9 cellular contexts compared by ENCODE assay signal in the genomic region with DNA sequence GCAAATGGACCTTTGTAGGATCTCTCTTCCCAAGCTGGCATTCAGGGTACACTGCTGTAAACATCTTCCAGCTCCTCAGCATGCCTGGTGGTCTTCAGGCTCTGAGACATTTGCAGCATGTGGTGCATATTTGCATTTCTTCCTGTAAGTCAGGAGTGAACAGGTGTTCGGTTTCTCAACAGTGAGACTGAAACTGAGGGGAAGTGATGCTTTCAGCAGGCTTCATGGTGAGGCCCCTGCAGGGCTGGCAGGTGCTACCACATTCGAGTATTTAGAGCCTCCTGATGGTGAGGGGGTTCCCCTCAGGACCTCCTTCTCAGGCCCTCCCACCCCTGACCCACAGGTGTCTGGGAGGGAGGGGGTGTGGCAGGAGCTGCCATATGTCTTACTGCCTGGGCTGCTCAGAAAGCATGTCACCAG.
DNase-seq lines count a peak whose midpoint lies in the region; ATAC-seq and TF ChIP-seq lines count a peak whose summit lies in the region.
"Had no signal": no experiment of that assay in that cellular context is flagged by ENCODE, and none has a peak within 500 bp of the region (broad histone marks: within the 10 kb centered on the region; RNA-seq: fewer than 3 reads in every experiment).

No MANE protein-coding gene starts in this region.

- peak overlapping the region; percentile 97 for H3K27ac Mint-ChIP-seq in memory B cell
- H3K27ac Mint-ChIP-seq in activated naive CD4-positive, alpha-beta T cell treated with anti-CD3 and anti-CD28 coated beads, Interleukin-2, amount 10 ng/mL, durations not matched to agents 7 days and 5 days = no peak overlapping the region
- H3K27ac Mint-ChIP-seq: activated T-cell treated with anti-CD3 and anti-CD28 coated beads, Interleukin-2, amount 50 U/mL, for 72 hours had no signal

- H3K36me3 ChIP-seq in KOPT-K1 (ENCODE audit: insufficient read depth, low read length) = peaks cover 90% of the 10 kb centered on the region

- no peaks in the 10 kb centered on the region for H3K9me3 Mint-ChIP-seq in memory B cell
- no peaks in the 10 kb centered on the region for H3K9me3 Mint-ChIP-seq in activated naive CD4-positive, alpha-beta T cell treated with anti-CD3 and anti-CD28 coated beads, Interleukin-2, amount 10 ng/mL, durations not matched to agents 7 days and 5 days
- H3K9me3 Mint-ChIP-seq: activated T-cell treated with anti-CD3 and anti-CD28 coated beads, Interleukin-2, amount 50 U/mL, for 72 hours had no signal

- peak overlapping the region; percentile 67 for H3K4me3 Mint-ChIP-seq in memory B cell
- no peak overlapping the region for H3K4me3 Mint-ChIP-seq in activated naive CD4-positive, alpha-beta T cell treated with anti-CD3 and anti-CD28 coated beads, Interleukin-2, amount 10 ng/mL, durations not matched to agents 7 days and 5 days
- H3K4me3 Mint-ChIP-seq: activated T-cell treated with anti-CD3 and anti-CD28 coated beads, Interleukin-2, amount 50 U/mL, for 72 hours had no signal

- H3K36me3 Mint-ChIP-seq in memory B cell = peaks cover 6% of the 10 kb centered on the region
- H3K36me3 Mint-ChIP-seq in activated naive CD4-positive, alpha-beta T cell treated with anti-CD3 and anti-CD28 coated beads, Interleukin-2, amount 10 ng/mL, durations not matched to agents 7 days and 5 days = peaks cover 24% of the 10 kb centered on the region

- DNase-seq in memory B cell (ENCODE audit: low spot score in 2 of 2) (peak; percentile 67 to 87), HEK293T (ENCODE audit: extremely low spot score) (no peak), pons (ENCODE audit: low spot score) (no peak), ecto neural progenitor cell (ENCODE audit: low spot score) (no peak)
- no peak for DNase-seq in activated naive CD4-positive, alpha-beta T cell treated with anti-CD3 and anti-CD28 coated beads, Interleukin-2, amount 10 ng/mL, durations not matched to agents 7 days and 5 days
- DNase-seq: activated T-cell treated with anti-CD3 and anti-CD28 coated beads, Interleukin-2, amount 50 U/mL, for 72 hours had no signal

- no peaks in the 10 kb centered on the region for H3K27me3 Mint-ChIP-seq in memory B cell
- no peaks in the 10 kb centered on the region for H3K27me3 Mint-ChIP-seq in activated naive CD4-positive, alpha-beta T cell treated with anti-CD3 and anti-CD28 coated beads, Interleukin-2, amount 10 ng/mL, durations not matched to agents 7 days and 5 days

- peak overlapping the region; percentile 23 for H3K27ac ChIP-seq in KOPT-K1 (ENCODE audit: low read depth, low read length, poor library complexity, severe bottlenecking)

- H3K9me3 ChIP-seq in KOPT-K1 (ENCODE audit: insufficient read depth, low read length, poor library complexity, severe bottlenecking) = no peaks in the 10 kb centered on the region

- ATAC-seq in GM18858 (IDR thresholded peaks at IDR 0.05; ENCODE audit: unreplicated experiment) = peak; percentile 87
- ATAC-seq in GM21737 (IDR thresholded peaks at IDR 0.05; ENCODE audit: unreplicated experiment) = peak; percentile 95
- ATAC-seq in memory B cell (ENCODE audit: low read depth) = peak; percentile 89

- H3K4me1 Mint-ChIP-seq in memory B cell = peaks cover 32% of the 10 kb centered on the region
- H3K4me1 Mint-ChIP-seq in activated naive CD4-positive, alpha-beta T cell treated with anti-CD3 and anti-CD28 coated beads, Interleukin-2, amount 10 ng/mL, durations not matched to agents 7 days and 5 days = peaks cover 5% of the 10 kb centered on the region

- CTCF ChIA-PET in HEK293T (lab: Yijun Ruan, JAX) = no interaction called here
- CTCF ChIA-PET in activated naive CD4-positive, alpha-beta T cell treated with anti-CD3 and anti-CD28 coated beads, Interleukin-2, amount 10 ng/mL, durations not matched to agents 7 days and 5 days (lab: Charles Lee) = interaction anchor here (1.0 to 1.6 kb wide), 2 partner anchors 10 to 144 kb away, joined by 4 to 6 read pairs; no protein-coding TSS in a partner anchor

- POLR2A ChIA-PET in HEK293T (lab: Yijun Ruan, JAX) = no interaction called here

TF ChIP-seq in HEK293T, 16 proteins besides CTCF, POLR2A, EP300 and RAD21:
- TF ChIP-seq SP1 (IDR thresholded peaks at IDR 0.05) (no peak), LEF1 (IDR thresholded peaks at IDR 0.05; ENCODE audit: borderline replicate concordance) (no peak), FOXM1 (IDR thresholded peaks at IDR 0.05; ENCODE audit: borderline replicate concordance) (no peak), FOXK2 (IDR thresholded peaks at IDR 0.05) (no peak), TARDBP (IDR thresholded peaks at IDR 0.05) (no peak), BHLHE40 (IDR thresholded peaks at IDR 0.05; ENCODE audit: borderline replicate concordance) (no peak), SUZ12 (IDR thresholded peaks at IDR 0.05) (no peak), ELF4 (IDR thresholded peaks at IDR 0.05) (no peak), ARNT (IDR thresholded peaks at IDR 0.05) (no peak), CTBP1 (IDR thresholded peaks at IDR 0.05; ENCODE audit: borderline replicate concordance) (no peak), HDGF (IDR thresholded peaks at IDR 0.05; ENCODE audit: borderline replicate concordance) (no peak), L3MBTL2 (conservative IDR thresholded peaks at IDR 0.05) (no peak), ZNF384 (IDR thresholded peaks at IDR 0.05) (no peak), NFRKB (IDR thresholded peaks at IDR 0.05) (no peak)
- TF ChIP-seq, protein P1, sequence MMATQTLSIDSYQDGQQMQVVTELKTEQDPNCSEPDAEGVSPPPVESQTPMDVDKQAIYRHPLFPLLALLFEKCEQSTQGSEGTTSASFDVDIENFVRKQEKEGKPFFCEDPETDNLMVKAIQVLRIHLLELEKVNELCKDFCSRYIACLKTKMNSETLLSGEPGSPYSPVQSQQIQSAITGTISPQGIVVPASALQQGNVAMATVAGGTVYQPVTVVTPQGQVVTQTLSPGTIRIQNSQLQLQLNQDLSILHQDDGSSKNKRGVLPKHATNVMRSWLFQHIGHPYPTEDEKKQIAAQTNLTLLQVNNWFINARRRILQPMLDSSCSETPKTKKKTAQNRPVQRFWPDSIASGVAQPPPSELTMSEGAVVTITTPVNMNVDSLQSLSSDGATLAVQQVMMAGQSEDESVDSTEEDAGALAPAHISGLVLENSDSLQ (IDR thresholded peaks at IDR 0.05) = no peak
TF ChIP-seq in HEK293T: peak in this region for 0.

Comparison
In these comparisons a context has a peak if more than half of its experiments do, and no peak if none do; other contexts are left out.
1. DNase-seq: peak in memory B cell (2 of 2); none in HEK293T (single experiment), activated naive CD4-positive, alpha-beta T cell treated with anti-CD3 and anti-CD28 coated beads, Interleukin-2, amount 10 ng/mL, durations not matched to agents 7 days and 5 days (single experiment), pons (single experiment) and ecto neural progenitor cell (single experiment).
2. Peak in every context shown above with its lines, with median percentiles within 50 percentile points of each other: ATAC-seq.